1 cellular context compared by ENCODE assay signal in genomic region chr2:23399674-23400261, GRCh38.
A peak's percentile ranks its signal among the peaks of the same experiment; 100 is the strongest.
TF ChIP-seq lines count a peak whose summit lies in the region.

No MANE protein-coding gene starts in this region.

TF ChIP-seq in GM12878, 131 proteins besides CTCF, POLR2A, EP300 and RAD21 (continued from another document):
- TF ChIP-seq CUX1 (IDR thresholded peaks at IDR 0.05; ENCODE audit: insufficient replicate concordance, low read depth, low read length) (no peak), ZNF217 (IDR thresholded peaks at IDR 0.05) (no peak), IRF4 (IDR thresholded peaks at IDR 0.05; ENCODE audit: low read depth, low read length) (no peak), MTA2 (IDR thresholded peaks at IDR 0.05; ENCODE audit: low read depth) (peak; percentile 75; the same call in 1 of the 2 replicates), KLF5 (IDR thresholded peaks at IDR 0.05; ENCODE audit: partially characterized antibody) (no peak), POLR2AphosphoS2 (IDR thresholded peaks at IDR 0.05; ENCODE audit: low read depth, low read length) (no peak), KDM1A (IDR thresholded peaks at IDR 0.05; ENCODE audit: borderline replicate concordance) (no peak), BACH1 (IDR thresholded peaks at IDR 0.05; ENCODE audit: borderline replicate concordance) (peak; percentile 96), LARP7 (IDR thresholded peaks at IDR 0.05) (0 out of 2 replicates have a peak, but pooled peaks have one; percentile 38)
TF ChIP-seq in GM12878: peak in this region for 30.
